Comparison of ENCODE assay signal across 30 cellular contexts in the genomic region with DNA sequence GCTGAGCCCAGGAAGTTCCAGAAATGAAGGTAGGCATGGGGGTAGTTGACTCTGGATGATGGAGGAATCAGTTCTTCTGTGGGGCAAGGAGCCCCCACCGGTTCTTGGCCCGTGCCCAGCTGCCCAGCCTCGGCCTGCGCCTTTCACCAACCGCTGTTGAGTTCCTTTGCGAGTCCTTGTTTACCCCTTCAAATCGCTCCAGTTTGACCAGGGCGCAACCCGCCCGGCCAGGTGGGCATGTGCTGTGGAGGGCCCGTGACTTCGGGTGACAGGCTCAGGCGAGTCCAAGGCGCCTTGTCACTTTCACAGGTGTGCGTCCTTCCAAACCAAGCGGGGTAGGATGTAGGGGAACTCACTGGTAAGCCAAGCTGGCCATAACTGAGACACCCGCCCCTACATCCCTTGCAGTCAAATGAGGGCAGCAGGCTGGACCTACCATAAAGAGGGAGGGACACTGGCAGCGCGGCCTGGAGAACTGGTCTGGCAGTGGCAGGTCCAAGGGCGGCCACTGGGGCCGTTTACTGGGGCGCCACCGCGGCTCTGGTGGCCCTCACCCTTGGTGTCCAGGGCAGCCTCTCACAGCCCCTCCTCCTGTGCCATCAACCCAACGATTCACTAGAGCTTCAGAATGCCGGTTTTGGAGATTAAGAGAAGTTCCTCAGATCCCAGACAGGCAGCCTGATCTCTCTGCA.
"Had no signal": no experiment of that assay in that cellular context is flagged by ENCODE, and none has a peak within 500 bp of the region (broad histone marks: within the 10 kb centered on the region; RNA-seq: fewer than 3 reads in every experiment).

No MANE protein-coding gene starts in this region.

- DNase-seq: activated B cell treated with CpG ODN at 0.5 μM for 24 hours; activated CD4-positive, alpha-beta memory T cell treated with anti-CD3 and anti-CD28 coated beads, Interleukin-2, amount 10 ng/mL, durations not matched to agents 7 days and 5 days; activated CD4-positive, alpha-beta T cell treated with anti-CD3 and anti-CD28 coated beads for 4 hours; activated CD4-positive, alpha-beta T cell treated with anti-CD3 and anti-CD28 coated beads, Interleukin-2, amount 10 ng/mL, durations not matched to agents 7 days and 5 days; activated CD4-positive, alpha-beta T cell treated with anti-CD3 and anti-CD28 coated beads, Interleukin-2, amount 50 U/mL, for 48 hours; activated CD4-positive, CD25-positive, alpha-beta regulatory T cell treated with anti-CD3 and anti-CD28 coated beads, Interleukin-2, amount 50 U/mL, for 72 hours; activated CD8-positive, alpha-beta memory T cell treated with anti-CD3 and anti-CD28 coated beads for 24 hours; activated CD8-positive, alpha-beta memory T cell treated with anti-CD3 and anti-CD28 coated beads, Interleukin-2, amount 10 ng/mL, durations not matched to agents 7 days and 5 days; activated CD8-positive, alpha-beta memory T cell treated with anti-CD3 and anti-CD28 coated beads, Interleukin-2, amount 50 U/mL, for 48 hours; activated CD8-positive, alpha-beta T cell treated with anti-CD3 and anti-CD28 coated beads, Interleukin-2, amount 10 ng/mL, durations not matched to agents 7 days and 5 days; activated effector memory CD4-positive, alpha-beta T cell treated with anti-CD3 and anti-CD28 coated beads, Interleukin-2, amount 50 U/mL, for 16 hours; activated gamma-delta T cell treated with Interleukin-2 at 50 U/mL for 16 hours; activated naive CD4-positive, alpha-beta T cell; activated naive CD4-positive, alpha-beta T cell treated with anti-CD3 and anti-CD28 coated beads for 36 hours; activated naive CD4-positive, alpha-beta T cell treated with anti-CD3 and anti-CD28 coated beads, Interleukin-2, amount 50 U/mL, for 16 hours; activated naive CD8-positive, alpha-beta T cell treated with anti-CD3 and anti-CD28 coated beads for 36 hours; activated T-cell treated with anti-CD3 and anti-CD28 coated beads, Interleukin-2, amount 50 U/mL, for 4 hours; activated T-cell treated with anti-CD3 and anti-CD28 coated beads, Interleukin-2, amount 50 U/mL, for 72 hours; adrenal gland; amniotic stem cell; caudate nucleus; cerebellar nuclear complex; T-helper 1 cell; T-helper 2 cell; T-helper 9 cell had no signal

- H3K4me1 ChIP-seq: adrenal gland, ascending aorta had no signal

- ATAC-seq: activated CD8-positive, alpha-beta memory T cell treated with anti-CD3 and anti-CD28 coated beads, Interleukin-2, amount 10 ng/mL, durations not matched to agents 7 days and 5 days; activated CD8-positive, alpha-beta T cell treated with anti-CD3 and anti-CD28 coated beads, Interleukin-2, amount 10 ng/mL, durations not matched to agents 7 days and 5 days; activated naive CD4-positive, alpha-beta T cell treated with anti-CD3 and anti-CD28 coated beads, Interleukin-2, amount 50 U/mL, for 72 hours; activated T-cell treated with anti-CD3 and anti-CD28 coated beads, Interleukin-2, amount 50 U/mL, for 4 hours; activated T-cell treated with anti-CD3 and anti-CD28 coated beads, Interleukin-2, amount 50 U/mL, for 72 hours; activated T-helper 17 cell treated with anti-CD3 and anti-CD28 coated beads, Interleukin-2, amount 50 U/mL, for 72 hours had no signal

- H3K36me3 ChIP-seq: adrenal gland, ascending aorta, cardiac muscle cell had no signal

- H3K27me3 ChIP-seq: adrenal gland, ascending aorta, cardiac muscle cell had no signal

- H3K9me3 ChIP-seq: adrenal gland, ascending aorta had no signal

- H3K4me3 ChIP-seq: adrenal gland, ascending aorta, cardiac muscle cell had no signal

- H3K27ac ChIP-seq: adrenal gland, ascending aorta, cardiac muscle cell, VCaP had no signal
